In the genomic region with DNA sequence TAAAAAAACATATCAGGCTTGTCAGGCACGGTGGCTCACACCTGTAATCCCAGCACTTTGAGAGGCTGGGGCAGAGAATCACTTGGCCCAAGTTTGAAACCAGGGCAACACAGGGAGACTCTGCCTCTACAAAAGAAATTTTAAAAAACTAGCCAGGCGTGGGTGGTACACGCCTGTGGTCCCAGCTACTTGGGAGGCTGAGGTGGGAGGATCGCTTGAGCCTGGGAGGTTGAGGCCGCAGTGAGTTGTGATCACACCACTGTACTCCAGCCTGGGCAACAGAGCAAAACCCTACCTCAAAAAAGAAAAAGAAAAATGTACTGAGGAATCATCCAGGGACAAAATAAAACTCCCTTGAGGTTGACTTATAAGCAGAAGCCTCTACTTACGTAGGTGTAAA, we compare ENCODE assay signal across 19 cellular contexts.
DNase-seq lines count a peak whose midpoint lies in the region; ATAC-seq, FAIRE-seq and TF ChIP-seq lines count a peak whose summit lies in the region.
"Had no signal": no experiment of that assay in that cellular context is flagged by ENCODE, and none has a peak within 500 bp of the region (broad histone marks: within the 10 kb centered on the region; RNA-seq: fewer than 3 reads in every experiment).

No MANE protein-coding gene starts in this region.

- no peaks in the 10 kb centered on the region for H3K9me3 ChIP-seq in IMR-90 (ENCODE audit: control insufficient read depth, insufficient read depth, low read length)
- no peaks in the 10 kb centered on the region for H3K9me3 ChIP-seq in smooth muscle cell (replicated peaks; ENCODE audit: low read depth)
- H3K9me3 ChIP-seq: Peyer's patch, transverse colon had no signal

- H4K20me1 ChIP-seq in IMR-90 (ENCODE audit: insufficient read depth, low read length) (peaks cover 94% of the 10 kb centered on the region), smooth muscle cell (ENCODE audit: low read depth) (peaks cover 5% of the 10 kb centered on the region)

- H3K4me1 Mint-ChIP-seq in activated CD4-positive, alpha-beta memory T cell treated with anti-CD3 and anti-CD28 coated beads for 36 hours (ENCODE audit: low read depth) = peaks cover 65% of the 10 kb centered on the region
- peaks cover 55% of the 10 kb centered on the region for H3K4me1 Mint-ChIP-seq in activated CD4-positive, alpha-beta memory T cell treated with anti-CD3 and anti-CD28 coated beads, Interleukin-2, amount 10 ng/mL, durations not matched to agents 7 days and 5 days
- peaks cover 66% of the 10 kb centered on the region for H3K4me1 Mint-ChIP-seq in chondrocyte (ENCODE audit: low read depth)
- H3K4me1 Mint-ChIP-seq in activated T-helper 2 cell treated with anti-CD3 and anti-CD28 coated beads, Interferon-gamma antibody, Interleukin-2, Interleukin-4, amounts not matched to agents 10 μg/mL and 5 μg/mL and 100 μg/mL, durations not matched to agents 14 hours and 24 hours and 36 hours (ENCODE audit: low read depth) = peaks cover 38% of the 10 kb centered on the region
- H3K4me1 Mint-ChIP-seq: CD14-positive monocyte had no signal

- H3K9ac ChIP-seq in IMR-90 (ENCODE audit: low read depth, low read length) = no peak overlapping the region
- H3K9ac ChIP-seq in smooth muscle cell (ENCODE audit: low read depth) = no peak overlapping the region

- H3K36me3 Mint-ChIP-seq in activated CD4-positive, alpha-beta memory T cell treated with anti-CD3 and anti-CD28 coated beads for 36 hours = peaks cover 83% of the 10 kb centered on the region
- peaks cover 82% of the 10 kb centered on the region for H3K36me3 Mint-ChIP-seq in activated CD4-positive, alpha-beta memory T cell treated with anti-CD3 and anti-CD28 coated beads, Interleukin-2, amount 10 ng/mL, durations not matched to agents 7 days and 5 days (ENCODE audit: low read depth)
- peaks cover 17% of the 10 kb centered on the region for H3K36me3 Mint-ChIP-seq in chondrocyte (ENCODE audit: low read depth)
- H3K36me3 Mint-ChIP-seq in activated T-helper 2 cell treated with anti-CD3 and anti-CD28 coated beads, Interferon-gamma antibody, Interleukin-2, Interleukin-4, amounts not matched to agents 10 μg/mL and 5 μg/mL and 100 μg/mL, durations not matched to agents 14 hours and 24 hours and 36 hours (ENCODE audit: low read depth) = peaks cover 91% of the 10 kb centered on the region

- POLR2A ChIA-PET in activated CD4-positive, alpha-beta memory T cell treated with anti-CD3 and anti-CD28 coated beads for 36 hours (lab: Charles Lee) = no interaction called here
- POLR2A ChIA-PET in activated CD4-positive, alpha-beta memory T cell treated with anti-CD3 and anti-CD28 coated beads, Interleukin-2, amount 10 ng/mL, durations not matched to agents 7 days and 5 days (lab: Charles Lee) = interaction anchor here (0.6 to 1.3 kb wide), 2 partner anchors 19 to 31 kb away, joined by 3 to 4 read pairs; no protein-coding TSS in a partner anchor
- POLR2A ChIA-PET in IMR-90 (lab: Charles Lee; ENCODE audit: unreplicated experiment) = interaction anchor here (0.5 kb wide), 1 partner anchor 86 kb away, joined by 6 read pairs; no protein-coding TSS in a partner anchor

- H3K36me3 ChIP-seq in IMR-90 (ENCODE audit: control insufficient read depth, insufficient read depth, low read length) (peaks cover 80% of the 10 kb centered on the region), smooth muscle cell (ENCODE audit: low read depth) (peaks cover 5% of the 10 kb centered on the region)

- no peak for DNase-seq in activated CD4-positive, alpha-beta memory T cell treated with anti-CD3 and anti-CD28 coated beads for 36 hours
- no peak for DNase-seq in activated CD4-positive, alpha-beta memory T cell treated with anti-CD3 and anti-CD28 coated beads, Interleukin-2, amount 10 ng/mL, durations not matched to agents 7 days and 5 days
- no peak for DNase-seq in IMR-90
- no peak for DNase-seq in chondrocyte (ENCODE audit: low spot score)
- no peak for DNase-seq in smooth muscle cell (lab: John Stamatoyannopoulos, UW; ENCODE audit: unreplicated experiment)
- no peak for DNase-seq in H54 (ENCODE audit: insufficient read length, low spot score)
- no peak for DNase-seq in activated T-helper 2 cell treated with anti-CD3 and anti-CD28 coated beads, Interferon-gamma antibody, Interleukin-2, Interleukin-4, amounts not matched to agents 10 μg/mL and 5 μg/mL and 100 μg/mL, durations not matched to agents 14 hours and 24 hours and 36 hours (ENCODE audit: low spot score)
- DNase-seq: activated effector memory CD4-positive, alpha-beta T cell treated with Interleukin-2 at 50 U/mL for 16 hours; H7; natural killer cell; NCI-H1092 treated with DMSO at 0.1 percent for 48 hours; NCI-H774; Peyer's patch; transverse colon had no signal

- 100% methylated on average over 1 of the region's 6 CpGs; no CpG with 5 or more reads in 1 of the 2 experiments for WGBS in IMR-90 (ENCODE audit: extremely low coverage in 2 of 2, insufficient read length in 1 of 2), 2 experiments
- WGBS in smooth muscle cell (ENCODE audit: low lambda C conversion rate) = 90% methylated on average over 6 of the region's 6 CpGs

- H2AK9ac ChIP-seq in IMR-90 (replicated peaks; ENCODE audit: low read depth, low read length, poor library complexity) = no peak overlapping the region

- no peak overlapping the region for H2BK15ac ChIP-seq in IMR-90 (ENCODE audit: low read depth, low read length)

- no peaks in the 10 kb centered on the region for H3K27me3 ChIP-seq in IMR-90 (ENCODE audit: control insufficient read depth, insufficient read depth, low read length)
- H3K27me3 ChIP-seq in smooth muscle cell (ENCODE audit: low read depth) = no peaks in the 10 kb centered on the region
- H3K27me3 ChIP-seq: Peyer's patch, transverse colon had no signal

- peak overlapping the region; percentile 89 for H2BK5ac ChIP-seq in IMR-90 (ENCODE audit: low read depth, low read length, poor library complexity, severe bottlenecking)

- H2AFZ ChIP-seq in IMR-90 (replicated peaks; ENCODE audit: low read length, poor library complexity) (no peak overlapping the region), smooth muscle cell (ENCODE audit: low read depth) (no peak overlapping the region)

- TF ChIP-seq CTCF in IMR-90 (conservative IDR thresholded peaks at IDR 0.05; ENCODE audit: low read depth, low read length) (no peak), chondrocyte (IDR thresholded peaks at IDR 0.05) (no peak), smooth muscle cell (IDR thresholded peaks at IDR 0.05; ENCODE audit: borderline replicate concordance, insufficient read depth, poor library complexity, severe bottlenecking) (no peak)

- intact Hi-C loops in activated CD4-positive, alpha-beta memory T cell treated with anti-CD3 and anti-CD28 coated beads for 36 hours (cut with micrococcal nuclease) = no loop called here
- intact Hi-C loops in IMR-90 (cut with micrococcal nuclease) = no loop called here
- intact Hi-C loops in activated T-helper 2 cell treated with anti-CD3 and anti-CD28 coated beads, Interferon-gamma antibody, Interleukin-2, Interleukin-4, amounts not matched to agents 10 μg/mL and 5 μg/mL and 100 μg/mL, durations not matched to agents 14 hours and 24 hours and 36 hours (cut with micrococcal nuclease) = no loop called here

- H3K4me2 ChIP-seq in IMR-90 (ENCODE audit: low read depth, low read length) = no peak overlapping the region
- no peak overlapping the region for H3K4me2 ChIP-seq in smooth muscle cell

- no peak overlapping the region for H3K56ac ChIP-seq in IMR-90 (ENCODE audit: extremely low read depth, insufficient read depth, low read length)

- no peak for TF ChIP-seq RAD21 in IMR-90 (IDR thresholded peaks at IDR 0.05; ENCODE audit: low read length)

- H3K27ac ChIP-seq in IMR-90 (ENCODE audit: insufficient read depth, low read length) = peak overlapping the region; percentile 40; the same call in 1 of the 2 replicates
- peak overlapping the region; percentile 93 for H3K27ac ChIP-seq in smooth muscle cell (ENCODE audit: low read depth)

- H2BK120ac ChIP-seq in IMR-90 (ENCODE audit: low read depth, low read length) = no peak overlapping the region

- no peak overlapping the region for H4K5ac ChIP-seq in IMR-90 (ENCODE audit: low read depth, low read length)

- CTCF ChIA-PET in activated CD4-positive, alpha-beta memory T cell treated with anti-CD3 and anti-CD28 coated beads for 36 hours (lab: Charles Lee) = no interaction called here
- CTCF ChIA-PET in activated CD4-positive, alpha-beta memory T cell treated with anti-CD3 and anti-CD28 coated beads, Interleukin-2, amount 10 ng/mL, durations not matched to agents 7 days and 5 days (lab: Charles Lee) = no interaction called here
- CTCF ChIA-PET in IMR-90 (lab: Yijun Ruan, JAX) = interaction anchor here (0.7 to 1.9 kb wide), 2 partner anchors 13 to 185 kb away, joined by 4 to 5 read pairs; no protein-coding TSS in a partner anchor

- H3K4me3 ChIP-seq in IMR-90 (ENCODE audit: insufficient read depth, low read depth, low read length) = no peak overlapping the region
- H3K4me3 ChIP-seq in smooth muscle cell = no peak overlapping the region
- H3K4me3 ChIP-seq: coronary artery, Peyer's patch, skin epidermis, transverse colon had no signal

- peak overlapping the region in 1 of 2 experiments; percentile 71; a peak in 1 of 4 replicates for H4K8ac ChIP-seq in IMR-90 (ENCODE audit: low read depth in 2 of 2, low read length in 2 of 2)

- no peak for FAIRE-seq in H54 (lab: Jason Lieb, UNC)
- FAIRE-seq: TTC549 had no signal

- 0 out of 2 replicates have a peak overlapping the region, but pooled peaks have one; percentile 41 for H3K23ac ChIP-seq in IMR-90 (ENCODE audit: low read depth, low read length)

- H4K91ac ChIP-seq in IMR-90 (ENCODE audit: insufficient read depth, low read depth, low read length) = no peak overlapping the region

- peaks cover 28% of the 10 kb centered on the region for H3F3A ChIP-seq in smooth muscle cell (ENCODE audit: low read depth)

- H3K4me1 ChIP-seq in IMR-90 (ENCODE audit: control insufficient read depth, insufficient read depth, low read length) = peaks cover 48% of the 10 kb centered on the region
- H3K4me1 ChIP-seq in smooth muscle cell (ENCODE audit: low read depth) = peaks cover 25% of the 10 kb centered on the region

- no peak overlapping the region for H3K4me3 Mint-ChIP-seq in activated CD4-positive, alpha-beta memory T cell treated with anti-CD3 and anti-CD28 coated beads for 36 hours
- no peak overlapping the region for H3K4me3 Mint-ChIP-seq in activated CD4-positive, alpha-beta memory T cell treated with anti-CD3 and anti-CD28 coated beads, Interleukin-2, amount 10 ng/mL, durations not matched to agents 7 days and 5 days
- H3K4me3 Mint-ChIP-seq in chondrocyte (ENCODE audit: unreplicated experiment) = no peak overlapping the region
- no peak overlapping the region for H3K4me3 Mint-ChIP-seq in activated T-helper 2 cell treated with anti-CD3 and anti-CD28 coated beads, Interferon-gamma antibody, Interleukin-2, Interleukin-4, amounts not matched to agents 10 μg/mL and 5 μg/mL and 100 μg/mL, durations not matched to agents 14 hours and 24 hours and 36 hours (ENCODE audit: low read depth)
- H3K4me3 Mint-ChIP-seq: CD14-positive monocyte, natural killer cell had no signal

- no peak overlapping the region for H2AK5ac ChIP-seq in IMR-90 (ENCODE audit: low read depth, low read length)

- no peaks in the 10 kb centered on the region for H3K9me3 Mint-ChIP-seq in activated CD4-positive, alpha-beta memory T cell treated with anti-CD3 and anti-CD28 coated beads for 36 hours
- no peaks in the 10 kb centered on the region for H3K9me3 Mint-ChIP-seq in activated CD4-positive, alpha-beta memory T cell treated with anti-CD3 and anti-CD28 coated beads, Interleukin-2, amount 10 ng/mL, durations not matched to agents 7 days and 5 days
- H3K9me3 Mint-ChIP-seq in chondrocyte (ENCODE audit: low read depth) = no peaks in the 10 kb centered on the region
- no peaks in the 10 kb centered on the region for H3K9me3 Mint-ChIP-seq in activated T-helper 2 cell treated with anti-CD3 and anti-CD28 coated beads, Interferon-gamma antibody, Interleukin-2, Interleukin-4, amounts not matched to agents 10 μg/mL and 5 μg/mL and 100 μg/mL, durations not matched to agents 14 hours and 24 hours and 36 hours
- H3K9me3 Mint-ChIP-seq: CD14-positive monocyte, natural killer cell had no signal

- H3K27ac Mint-ChIP-seq in activated CD4-positive, alpha-beta memory T cell treated with anti-CD3 and anti-CD28 coated beads for 36 hours = peak overlapping the region; percentile 18
- no peak overlapping the region for H3K27ac Mint-ChIP-seq in activated CD4-positive, alpha-beta memory T cell treated with anti-CD3 and anti-CD28 coated beads, Interleukin-2, amount 10 ng/mL, durations not matched to agents 7 days and 5 days
- peak overlapping the region; percentile 93 for H3K27ac Mint-ChIP-seq in chondrocyte (ENCODE audit: unreplicated experiment)
- no peak overlapping the region for H3K27ac Mint-ChIP-seq in activated T-helper 2 cell treated with anti-CD3 and anti-CD28 coated beads, Interferon-gamma antibody, Interleukin-2, Interleukin-4, amounts not matched to agents 10 μg/mL and 5 μg/mL and 100 μg/mL, durations not matched to agents 14 hours and 24 hours and 36 hours
- H3K27ac Mint-ChIP-seq: natural killer cell had no signal

- H3K79me1 ChIP-seq in IMR-90 (ENCODE audit: low read depth in 1 of 2, low read length in 2 of 2) = peaks cover 9 to 68% of the 10 kb centered on the region in 2 experiments

- peaks cover 13% of the 10 kb centered on the region for H3K79me2 ChIP-seq in smooth muscle cell (ENCODE audit: low read depth)

- dilution Hi-C loops in IMR-90 (cut with HindIII; ENCODE audit: low sequenced_read_pairs, unreplicated experiment) = no loop called here

- H3K27me3 Mint-ChIP-seq in activated CD4-positive, alpha-beta memory T cell treated with anti-CD3 and anti-CD28 coated beads for 36 hours = no peaks in the 10 kb centered on the region
- no peaks in the 10 kb centered on the region for H3K27me3 Mint-ChIP-seq in activated CD4-positive, alpha-beta memory T cell treated with anti-CD3 and anti-CD28 coated beads, Interleukin-2, amount 10 ng/mL, durations not matched to agents 7 days and 5 days
- no peaks in the 10 kb centered on the region for H3K27me3 Mint-ChIP-seq in chondrocyte (ENCODE audit: low read depth)
- H3K27me3 Mint-ChIP-seq in activated T-helper 2 cell treated with anti-CD3 and anti-CD28 coated beads, Interferon-gamma antibody, Interleukin-2, Interleukin-4, amounts not matched to agents 10 μg/mL and 5 μg/mL and 100 μg/mL, durations not matched to agents 14 hours and 24 hours and 36 hours (ENCODE audit: low read depth) = no peaks in the 10 kb centered on the region

- BruUV-seq in IMR-90 (replicated peaks; lab: Mats Ljungman, UMichigan) = no TSS peak

- H3K18ac ChIP-seq in IMR-90 (ENCODE audit: low read depth, low read length) = no peak overlapping the region

- no peak overlapping the region for H2BK20ac ChIP-seq in IMR-90 (ENCODE audit: low read depth, low read length)

- no peak overlapping the region for H3K4ac ChIP-seq in IMR-90 (ENCODE audit: low read depth, low read length)

- H3K14ac ChIP-seq in IMR-90 (replicated peaks; ENCODE audit: low read depth, low read length) = 0 out of 2 replicates have a peak overlapping the region, but pooled peaks have one; percentile 18

- peaks cover 32% of the 10 kb centered on the region for H3K9me1 ChIP-seq in IMR-90 (ENCODE audit: insufficient read depth, low read length)

- ATAC-seq in IMR-90 (ENCODE audit: low read depth) = no peak
- ATAC-seq in HG03039 (IDR thresholded peaks at IDR 0.05; ENCODE audit: unreplicated experiment) = no peak
- ATAC-seq: natural killer cell had no signal

- TF ChIP-seq POLR2A in IMR-90 (IDR thresholded peaks at IDR 0.05; ENCODE audit: low read depth, low read length) (no peak), H54 (IDR thresholded peaks at IDR 0.05; ENCODE audit: low read depth, low read length) (no peak)

- in situ Hi-C loops in IMR-90 (cut with MboI; ENCODE audit: low sequenced_read_pairs) = no loop called here

Comparison
In these comparisons a context has a peak if more than half of its experiments do, and no peak if none do; other contexts are left out.
1. H3K27ac Mint-ChIP-seq: peak in activated CD4-positive, alpha-beta memory T cell treated with anti-CD3 and anti-CD28 coated beads for 36 hours (single experiment) and chondrocyte (single experiment); none in activated CD4-positive, alpha-beta memory T cell treated with anti-CD3 and anti-CD28 coated beads, Interleukin-2, amount 10 ng/mL, durations not matched to agents 7 days and 5 days (single experiment) and activated T-helper 2 cell treated with anti-CD3 and anti-CD28 coated beads, Interferon-gamma antibody, Interleukin-2, Interleukin-4, amounts not matched to agents 10 μg/mL and 5 μg/mL and 100 μg/mL, durations not matched to agents 14 hours and 24 hours and 36 hours (single experiment).